In genomic region chr12:28463396-28463795, GRCh38 we compare ENCODE assay signal across 20 cellular contexts.
A peak's percentile ranks its signal among the peaks of the same experiment; 100 is the strongest.
DNase-seq lines count a peak whose midpoint lies in the region; ATAC-seq and TF ChIP-seq lines count a peak whose summit lies in the region.
"Had no signal": no experiment of that assay in that cellular context is flagged by ENCODE, and none has a peak within 500 bp of the region (broad histone marks: within the 10 kb centered on the region; RNA-seq: fewer than 3 reads in every experiment).

No MANE protein-coding gene starts in this region.

- TF ChIP-seq CTCF in choroid plexus epithelial cell (conservative IDR thresholded peaks at IDR 0.05; ENCODE audit: low read depth, low read length) = no peak

- peak overlapping the region; percentile 24 for H3K27ac Mint-ChIP-seq in activated T-cell treated with anti-CD3 and anti-CD28 coated beads, Interleukin-2, amount 50 U/mL, for 72 hours

- no peak overlapping the region for H3K4me3 ChIP-seq in choroid plexus epithelial cell (ENCODE audit: low read depth, low read length)

- H3K36me3 Mint-ChIP-seq in activated T-cell treated with anti-CD3 and anti-CD28 coated beads, Interleukin-2, amount 50 U/mL, for 72 hours (ENCODE audit: insufficient read depth in 2 of 2) = peaks cover 3 to 17% of the 10 kb centered on the region in 2 donors

- no peak for ATAC-seq in activated T-cell treated with anti-CD3 and anti-CD28 coated beads, Interleukin-2, amount 50 U/mL, for 72 hours (replicated peaks in 1 of 2)

- no peak for DNase-seq in activated T-cell treated with anti-CD3 and anti-CD28 coated beads, Interleukin-2, amount 50 U/mL, for 72 hours
- DNase-seq in activated T-cell treated with anti-CD3 and anti-CD28 coated beads, Interleukin-2, amount 50 U/mL, for 1 hour = no peak
- DNase-seq in HT-29 (ENCODE audit: low spot score) (peak; percentile 7), choroid plexus epithelial cell (ENCODE audit: low read depth) (peak; percentile 28), HPDE6-E6E7 (ENCODE audit: extremely low spot score) (no peak), retina (no peak), ecto neural progenitor cell (ENCODE audit: low spot score) (no peak)
- DNase-seq: Calu3, DND-41, KBM-7, NCI-H1092 treated with DMSO at 0.1 percent for 48 hours, NCI-H1436, NCI-H187, NCI-H2081 treated with DMSO at 0.1 percent for 48 hours, NCI-H2171, NCI-H226, NCI-H510A, NCI-H69, SK-N-SH, SW 1271 had no signal

- no peak overlapping the region for H3K4me3 Mint-ChIP-seq in activated T-cell treated with anti-CD3 and anti-CD28 coated beads, Interleukin-2, amount 50 U/mL, for 72 hours

- H3K9me3 Mint-ChIP-seq in activated T-cell treated with anti-CD3 and anti-CD28 coated beads, Interleukin-2, amount 50 U/mL, for 72 hours = peaks cover 0 to under 1% of the 10 kb centered on the region in 2 donors

- no peaks in the 10 kb centered on the region for H3K27me3 Mint-ChIP-seq in activated T-cell treated with anti-CD3 and anti-CD28 coated beads, Interleukin-2, amount 50 U/mL, for 72 hours (ENCODE audit: low read depth)

- no peaks in the 10 kb centered on the region for H3K4me1 Mint-ChIP-seq in activated T-cell treated with anti-CD3 and anti-CD28 coated beads, Interleukin-2, amount 50 U/mL, for 72 hours (ENCODE audit: low read depth)

Comparison
In these comparisons a context has a peak if more than half of its experiments do, and no peak if none do; other contexts are left out.
1. DNase-seq: peak in HT-29 (single experiment) and choroid plexus epithelial cell (single experiment); none in activated T-cell treated with anti-CD3 and anti-CD28 coated beads, Interleukin-2, amount 50 U/mL, for 72 hours (0 of 2), activated T-cell treated with anti-CD3 and anti-CD28 coated beads, Interleukin-2, amount 50 U/mL, for 1 hour (single experiment), HPDE6-E6E7 (single experiment), retina (single experiment) and ecto neural progenitor cell (single experiment).